Comparison of ENCODE assay signal across 8 cellular contexts in the genomic region with DNA sequence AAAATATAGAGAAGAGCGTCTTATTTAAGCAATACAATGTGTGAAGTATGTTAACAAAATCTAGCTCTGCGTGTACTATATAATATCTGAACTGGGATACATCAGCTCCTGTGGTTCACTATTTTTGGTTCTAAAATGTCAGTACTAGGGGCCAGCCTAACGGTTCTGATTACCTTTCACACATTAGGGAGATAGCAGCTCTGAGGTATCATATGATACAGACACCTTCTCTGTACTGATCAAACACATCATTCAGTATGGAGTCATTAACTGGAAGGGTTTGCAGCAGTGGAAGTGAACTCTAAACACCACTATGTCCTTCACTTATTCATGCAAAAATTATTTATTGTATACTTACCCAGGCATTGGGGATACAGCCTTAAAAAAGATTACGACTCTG. TPM values are rescaled to one million over a fixed set of nuclear protein-coding genes. Genes with fewer than 3 reads are reported as not detected.
DNase-seq lines count a peak whose midpoint lies in the region; ATAC-seq lines count a peak whose summit lies in the region.

No MANE protein-coding gene starts in this region.

- peaks cover 77% of the 10 kb centered on the region for H3K4me1 Mint-ChIP-seq in stimulated activated naive CD8-positive, alpha-beta T cell treated with anti-CD3 and anti-CD28 coated beads, Interleukin-15, Interleukin-2, amounts not matched to agents 100 ng/mL and 50 ng/mL, for 24 hours (ENCODE audit: low read depth)

- no peaks in the 10 kb centered on the region for H3K9me3 Mint-ChIP-seq in stimulated activated naive CD8-positive, alpha-beta T cell treated with anti-CD3 and anti-CD28 coated beads, Interleukin-15, Interleukin-2, amounts not matched to agents 100 ng/mL and 50 ng/mL, for 24 hours

- no peaks in the 10 kb centered on the region for H3K36me3 ChIP-seq in adipocyte (ENCODE audit: control insufficient read depth, insufficient read depth, low read length, severe bottlenecking)
- H3K36me3 ChIP-seq in mesenchymal stem cell (ENCODE audit: control insufficient read depth in 1 of 2, insufficient read depth in 2 of 2, low read depth in 1 of 2, low read length in 2 of 2) = no peaks in the 10 kb centered on the region

- H3K4ac ChIP-seq in mesenchymal stem cell (ENCODE audit: low read depth in 1 of 2, low read length in 2 of 2) = no peak overlapping the region

- H3K4me1 ChIP-seq in adipocyte (ENCODE audit: control insufficient read depth, insufficient read depth, low read length) (peaks cover 44% of the 10 kb centered on the region), mesenchymal stem cell (ENCODE audit: control insufficient read depth, insufficient read depth, low read depth, low read length) (peaks cover 1% of the 10 kb centered on the region)

- no peak overlapping the region for H2AK5ac ChIP-seq in mesenchymal stem cell (ENCODE audit: low read length, severe bottlenecking)

- no peak overlapping the region for H4K8ac ChIP-seq in mesenchymal stem cell (ENCODE audit: low read length)

- H3K23ac ChIP-seq in mesenchymal stem cell (ENCODE audit: low read length in 2 of 2) = no peak overlapping the region

- peak overlapping the region; percentile 86 for H3K4me3 Mint-ChIP-seq in stimulated activated naive CD8-positive, alpha-beta T cell treated with anti-CD3 and anti-CD28 coated beads, Interleukin-15, Interleukin-2, amounts not matched to agents 100 ng/mL and 50 ng/mL, for 24 hours

- no peak overlapping the region for H2BK120ac ChIP-seq in mesenchymal stem cell (ENCODE audit: low read depth, low read length)

- H3K9me3 ChIP-seq in adipocyte (ENCODE audit: control insufficient read depth, low read length) (no peaks in the 10 kb centered on the region), mesenchymal stem cell (ENCODE audit: control insufficient read depth, low read length) (no peaks in the 10 kb centered on the region)

- H3K27me3 ChIP-seq in adipocyte (replicated peaks; ENCODE audit: control insufficient read depth, insufficient read depth, low read length) (no peaks in the 10 kb centered on the region), mesenchymal stem cell (ENCODE audit: control insufficient read depth in 1 of 2, insufficient read depth in 1 of 2, low read length in 2 of 2) (no peaks in the 10 kb centered on the region)

- H3K27ac Mint-ChIP-seq in stimulated activated naive CD8-positive, alpha-beta T cell treated with anti-CD3 and anti-CD28 coated beads, Interleukin-15, Interleukin-2, amounts not matched to agents 100 ng/mL and 50 ng/mL, for 24 hours = peak overlapping the region; percentile 93

- H2BK12ac ChIP-seq in mesenchymal stem cell (ENCODE audit: low read length in 2 of 2) = no peak overlapping the region

- peaks cover 10% of the 10 kb centered on the region for H3K79me1 ChIP-seq in mesenchymal stem cell (replicated peaks; ENCODE audit: low read length, poor library complexity, severe bottlenecking)

- no peak for DNase-seq in stimulated activated naive CD8-positive, alpha-beta T cell treated with anti-CD3 and anti-CD28 coated beads, Interleukin-15, Interleukin-2, amounts not matched to agents 100 U/mL and 50 U/mL, for 24 hours
- DNase-seq in adipocyte (ENCODE audit: low read depth) (no peak), mesenchymal stem cell (no peak), head of caudate nucleus (no peak), GF-D8 (lab: John Stamatoyannopoulos, UW) (no peak)

- peaks cover 9% of the 10 kb centered on the region for H3K36me3 Mint-ChIP-seq in stimulated activated naive CD8-positive, alpha-beta T cell treated with anti-CD3 and anti-CD28 coated beads, Interleukin-15, Interleukin-2, amounts not matched to agents 100 ng/mL and 50 ng/mL, for 24 hours (ENCODE audit: low read depth)

- no peak overlapping the region for H2BK15ac ChIP-seq in mesenchymal stem cell (ENCODE audit: low read depth, poor library complexity, severe bottlenecking)

- H3K9ac ChIP-seq in adipocyte (ENCODE audit: low read length) (peak overlapping the region; percentile 96), mesenchymal stem cell (ENCODE audit: low read length) (peak overlapping the region; percentile 95)

- H3K27ac ChIP-seq in mesenchymal stem cell (ENCODE audit: low read length, poor library complexity, severe bottlenecking) = peak overlapping the region; percentile 97

- no peak overlapping the region for H4K91ac ChIP-seq in mesenchymal stem cell (ENCODE audit: low read length)

- H3K4me3 ChIP-seq in adipocyte (ENCODE audit: low read length) (peak overlapping the region; percentile 99), mesenchymal stem cell (ENCODE audit: insufficient read depth in 1 of 2, low read depth in 1 of 2, low read length in 2 of 2) (peak overlapping the region in 1 of 2 experiments; percentile 97)

- no peaks in the 10 kb centered on the region for H3K27me3 Mint-ChIP-seq in stimulated activated naive CD8-positive, alpha-beta T cell treated with anti-CD3 and anti-CD28 coated beads, Interleukin-15, Interleukin-2, amounts not matched to agents 100 ng/mL and 50 ng/mL, for 24 hours

- peak overlapping the region; percentile 89 for H3K4me2 ChIP-seq in mesenchymal stem cell (ENCODE audit: low read length, poor library complexity, severe bottlenecking)

- intact Hi-C loops in head of caudate nucleus (cut with DNase I) = loop anchor here (2.0 kb wide), 2 partner anchors 59 to 127 kb away; a partner anchor contains a TSS

- peak overlapping the region in 1 of 2 experiments; percentile 98 for H3K18ac ChIP-seq in mesenchymal stem cell (ENCODE audit: low read depth in 1 of 2, low read length in 2 of 2)

- H3K14ac ChIP-seq in mesenchymal stem cell (ENCODE audit: low read length in 2 of 2) = no peak overlapping the region

- H2BK5ac ChIP-seq in mesenchymal stem cell (ENCODE audit: low read depth, low read length, poor library complexity, severe bottlenecking) = no peak overlapping the region

- ATAC-seq in stimulated activated naive CD8-positive, alpha-beta T cell treated with anti-CD3 and anti-CD28 coated beads, Interleukin-15, Interleukin-2, amounts not matched to agents 100 U/mL and 50 U/mL, for 24 hours = no peak
- no peak for ATAC-seq in HG02763 (IDR thresholded peaks at IDR 0.05; ENCODE audit: unreplicated experiment)
- ATAC-seq in HG03469 (IDR thresholded peaks at IDR 0.05; ENCODE audit: unreplicated experiment) = no peak

- WGBS in mesenchymal stem cell = 89% methylated on average over 4 of the region's 4 CpGs

- H2AFZ ChIP-seq in mesenchymal stem cell (ENCODE audit: low read depth, low read length) = no peak overlapping the region

RNA-seq across cellular contexts. Expression of a gene that starts 2.1 kb away (rescaled TPM):
- polyA plus RNA-seq in mesenchymal stem cell (2013, experiment 1 of 2) = 10.2 TPM
- polyA plus RNA-seq in mesenchymal stem cell (2013, experiment 2 of 2) = 10.3 TPM

RNA-seq across cellular contexts. Expression of a gene that starts 57.5 kb away (rescaled TPM):
- 40.5 TPM for polyA plus RNA-seq in mesenchymal stem cell (2013, experiment 1 of 2)
- polyA plus RNA-seq in mesenchymal stem cell (2013, experiment 2 of 2) = 41.4 TPM
